ENCODE assay signal across 1 cellular context in the genomic region with DNA sequence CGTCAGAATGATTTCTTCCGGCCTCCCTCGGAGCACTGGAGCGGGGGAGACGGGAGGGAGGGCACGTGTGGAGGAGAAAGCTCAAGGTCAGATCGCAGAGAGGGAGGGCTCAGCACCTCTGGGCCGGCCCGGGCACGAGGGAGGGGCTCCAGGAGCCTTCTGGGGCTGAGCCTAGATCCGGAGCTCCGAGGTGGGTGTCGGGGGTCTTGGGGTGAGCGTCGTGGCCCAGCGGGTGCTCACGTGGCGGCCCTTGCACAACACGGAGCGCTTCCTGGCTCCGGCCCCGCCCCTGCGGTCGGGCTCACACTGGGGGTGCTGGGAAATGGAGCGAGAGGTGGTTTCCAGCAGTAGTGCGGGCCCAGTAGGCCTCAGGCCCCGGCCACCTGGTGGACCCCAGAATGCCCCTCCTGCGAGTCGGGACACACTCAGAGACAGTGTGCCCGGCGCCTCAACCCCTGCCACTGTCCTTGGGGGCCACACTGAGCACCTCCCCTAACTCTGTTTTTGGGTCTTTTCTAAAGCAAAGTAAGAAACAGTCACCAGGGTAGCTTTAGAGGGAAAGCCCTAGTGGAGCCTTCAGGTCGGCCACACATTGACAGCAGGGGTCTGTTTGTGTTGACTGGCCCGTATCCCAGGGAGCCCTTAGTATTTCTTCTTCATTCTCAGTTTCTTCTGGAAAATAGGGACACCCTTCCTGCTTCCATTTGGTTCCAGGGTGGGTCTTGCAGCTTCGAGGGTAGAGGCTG.
A peak's percentile ranks its signal among the peaks of the same experiment; 100 is the strongest.
TF ChIP-seq lines count a peak whose summit lies in the region.

No MANE protein-coding gene starts in this region.

TF ChIP-seq in HepG2, 621 proteins besides CTCF, POLR2A, EP300 and RAD21 (continued from another document and continues in another):
- TF ChIP-seq, protein P1, sequence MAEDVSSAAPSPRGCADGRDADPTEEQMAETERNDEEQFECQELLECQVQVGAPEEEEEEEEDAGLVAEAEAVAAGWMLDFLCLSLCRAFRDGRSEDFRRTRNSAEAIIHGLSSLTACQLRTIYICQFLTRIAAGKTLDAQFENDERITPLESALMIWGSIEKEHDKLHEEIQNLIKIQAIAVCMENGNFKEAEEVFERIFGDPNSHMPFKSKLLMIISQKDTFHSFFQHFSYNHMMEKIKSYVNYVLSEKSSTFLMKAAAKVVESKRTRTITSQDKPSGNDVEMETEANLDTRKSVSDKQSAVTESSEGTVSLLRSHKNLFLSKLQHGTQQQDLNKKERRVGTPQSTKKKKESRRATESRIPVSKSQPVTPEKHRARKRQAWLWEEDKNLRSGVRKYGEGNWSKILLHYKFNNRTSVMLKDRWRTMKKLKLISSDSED (CRISPR knock-in tag; IDR thresholded peaks at IDR 0.05): no peak
- TF ChIP-seq ZEB1 (IDR thresholded peaks at IDR 0.05; ENCODE audit: insufficient replicate concordance, low read depth) (no peak), ZNF441 (CRISPR knock-in tag; IDR thresholded peaks at IDR 0.05; ENCODE audit: borderline replicate concordance) (no peak), HNRNPH1 (optimal IDR thresholded peaks at IDR 0.05; ENCODE audit: low read depth, low read length) (no peak), TBL1XR1 (IDR thresholded peaks at IDR 0.05; ENCODE audit: borderline replicate concordance, low read length, partially characterized antibody) (no peak), NFKBIZ (CRISPR knock-in tag; IDR thresholded peaks at IDR 0.05) (no peak), NR2F6 (IDR thresholded peaks at IDR 0.05) (no peak), NR2F6 (CRISPR knock-in tag; IDR thresholded peaks at IDR 0.05) (peak; percentile 56; the same call in 1 of the 2 replicates), ZNF451 (CRISPR knock-in tag; IDR thresholded peaks at IDR 0.05) (peak; percentile 88; the same call in 1 of the 2 replicates), FOXC1 (CRISPR knock-in tag; IDR thresholded peaks at IDR 0.05; ENCODE audit: borderline replicate concordance) (peak; percentile 64; the same call in 1 of the 2 replicates), KLF13 (CRISPR knock-in tag; IDR thresholded peaks at IDR 0.05) (no peak; the same call in 1 of the 2 replicates), SRF (IDR thresholded peaks at IDR 0.05; ENCODE audit: low read depth, low read length) (no peak), ZNF510 (CRISPR knock-in tag; IDR thresholded peaks at IDR 0.05; ENCODE audit: low read depth) (no peak), JUNB (CRISPR knock-in tag; IDR thresholded peaks at IDR 0.05; ENCODE audit: borderline replicate concordance) (no peak), ZNF331 (CRISPR knock-in tag; IDR thresholded peaks at IDR 0.05) (no peak; the same call in 1 of the 2 replicates), GABPA (IDR thresholded peaks at IDR 0.05; ENCODE audit: low read depth, low read length) (no peak), GABPA (CRISPR knock-in tag; IDR thresholded peaks at IDR 0.05; ENCODE audit: low read depth) (no peak), ZBTB8A (CRISPR knock-in tag; IDR thresholded peaks at IDR 0.05; ENCODE audit: borderline replicate concordance, low read depth) (no peak), ZNF225 (CRISPR knock-in tag; IDR thresholded peaks at IDR 0.05) (peak; percentile 47; the same call in 1 of the 2 replicates), JUND (CRISPR knock-in tag; IDR thresholded peaks at IDR 0.05) (no peak; the same call in 1 of the 2 replicates), MYC (CRISPR knock-in tag; IDR thresholded peaks at IDR 0.05; ENCODE audit: borderline replicate concordance) (peak; percentile 83), ZNF569 (CRISPR knock-in tag; IDR thresholded peaks at IDR 0.05; ENCODE audit: borderline replicate concordance) (no peak), AGO2 (optimal IDR thresholded peaks at IDR 0.05; ENCODE audit: low read depth, low read length) (peak; percentile 70), ZNF782 (CRISPR knock-in tag; IDR thresholded peaks at IDR 0.05; ENCODE audit: borderline replicate concordance) (no peak), KDM5B (CRISPR knock-in tag; IDR thresholded peaks at IDR 0.05; ENCODE audit: borderline replicate concordance) (peak; percentile 87; the same call in 1 of the 2 replicates), CAMTA2 (CRISPR knock-in tag; IDR thresholded peaks at IDR 0.05; ENCODE audit: borderline replicate concordance) (no peak), ZFP1 (CRISPR knock-in tag; IDR thresholded peaks at IDR 0.05) (no peak), MAFK (conservative IDR thresholded peaks at IDR 0.05 in 1 of 2, IDR thresholded peaks at IDR 0.05 in 1 of 2; ENCODE audit: low read length in 2 of 2) (no peak), GATAD1 (CRISPR knock-in tag; IDR thresholded peaks at IDR 0.05) (no peak), ZNF234 (CRISPR knock-in tag; conservative IDR thresholded peaks at IDR 0.05) (no peak; the same call in 1 of the 2 replicates), PTBP1 (IDR thresholded peaks at IDR 0.05; ENCODE audit: low read depth, low read length, poor library complexity, severe bottlenecking) (no peak), ZFP62 (CRISPR knock-in tag; IDR thresholded peaks at IDR 0.05) (no peak), TGIF2 (CRISPR knock-in tag; IDR thresholded peaks at IDR 0.05) (0 out of 2 replicates have a peak, but pooled peaks have one; percentile 9), SALL1 (CRISPR knock-in tag; IDR thresholded peaks at IDR 0.05) (peak; percentile 76), SCMH1 (CRISPR knock-in tag; IDR thresholded peaks at IDR 0.05; ENCODE audit: borderline replicate concordance) (no peak), ZSCAN9 (CRISPR knock-in tag; IDR thresholded peaks at IDR 0.05; ENCODE audit: borderline replicate concordance) (peak; percentile 76), KLF9 (CRISPR knock-in tag; IDR thresholded peaks at IDR 0.05; ENCODE audit: low read depth) (peak; percentile 74; the same call in 1 of the 2 replicates), ZSCAN12 (CRISPR knock-in tag; IDR thresholded peaks at IDR 0.05) (no peak), RBAK (CRISPR knock-in tag; IDR thresholded peaks at IDR 0.05) (no peak)
- TF ChIP-seq, protein P2, sequence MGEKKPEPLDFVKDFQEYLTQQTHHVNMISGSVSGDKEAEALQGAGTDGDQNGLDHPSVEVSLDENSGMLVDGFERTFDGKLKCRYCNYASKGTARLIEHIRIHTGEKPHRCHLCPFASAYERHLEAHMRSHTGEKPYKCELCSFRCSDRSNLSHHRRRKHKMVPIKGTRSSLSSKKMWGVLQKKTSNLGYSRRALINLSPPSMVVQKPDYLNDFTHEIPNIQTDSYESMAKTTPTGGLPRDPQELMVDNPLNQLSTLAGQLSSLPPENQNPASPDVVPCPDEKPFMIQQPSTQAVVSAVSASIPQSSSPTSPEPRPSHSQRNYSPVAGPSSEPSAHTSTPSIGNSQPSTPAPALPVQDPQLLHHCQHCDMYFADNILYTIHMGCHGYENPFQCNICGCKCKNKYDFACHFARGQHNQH (CRISPR knock-in tag; IDR thresholded peaks at IDR 0.05): peak; percentile 43; the same call in 1 of the 2 replicates
- TF ChIP-seq, protein P3, sequence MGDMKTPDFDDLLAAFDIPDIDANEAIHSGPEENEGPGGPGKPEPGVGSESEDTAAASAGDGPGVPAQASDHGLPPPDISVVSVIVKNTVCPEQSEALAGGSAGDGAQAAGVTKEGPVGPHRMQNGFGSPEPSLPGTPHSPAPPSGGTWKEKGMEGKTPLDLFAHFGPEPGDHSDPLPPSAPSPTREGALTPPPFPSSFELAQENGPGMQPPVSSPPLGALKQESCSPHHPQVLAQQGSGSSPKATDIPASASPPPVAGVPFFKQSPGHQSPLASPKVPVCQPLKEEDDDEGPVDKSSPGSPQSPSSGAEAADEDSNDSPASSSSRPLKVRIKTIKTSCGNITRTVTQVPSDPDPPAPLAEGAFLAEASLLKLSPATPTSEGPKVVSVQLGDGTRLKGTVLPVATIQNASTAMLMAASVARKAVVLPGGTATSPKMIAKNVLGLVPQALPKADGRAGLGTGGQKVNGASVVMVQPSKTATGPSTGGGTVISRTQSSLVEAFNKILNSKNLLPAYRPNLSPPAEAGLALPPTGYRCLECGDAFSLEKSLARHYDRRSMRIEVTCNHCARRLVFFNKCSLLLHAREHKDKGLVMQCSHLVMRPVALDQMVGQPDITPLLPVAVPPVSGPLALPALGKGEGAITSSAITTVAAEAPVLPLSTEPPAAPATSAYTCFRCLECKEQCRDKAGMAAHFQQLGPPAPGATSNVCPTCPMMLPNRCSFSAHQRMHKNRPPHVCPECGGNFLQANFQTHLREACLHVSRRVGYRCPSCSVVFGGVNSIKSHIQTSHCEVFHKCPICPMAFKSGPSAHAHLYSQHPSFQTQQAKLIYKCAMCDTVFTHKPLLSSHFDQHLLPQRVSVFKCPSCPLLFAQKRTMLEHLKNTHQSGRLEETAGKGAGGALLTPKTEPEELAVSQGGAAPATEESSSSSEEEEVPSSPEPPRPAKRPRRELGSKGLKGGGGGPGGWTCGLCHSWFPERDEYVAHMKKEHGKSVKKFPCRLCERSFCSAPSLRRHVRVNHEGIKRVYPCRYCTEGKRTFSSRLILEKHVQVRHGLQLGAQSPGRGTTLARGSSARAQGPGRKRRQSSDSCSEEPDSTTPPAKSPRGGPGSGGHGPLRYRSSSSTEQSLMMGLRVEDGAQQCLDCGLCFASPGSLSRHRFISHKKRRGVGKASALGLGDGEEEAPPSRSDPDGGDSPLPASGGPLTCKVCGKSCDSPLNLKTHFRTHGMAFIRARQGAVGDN (CRISPR knock-in tag; IDR thresholded peaks at IDR 0.05): peak; percentile 98
- TF ChIP-seq, protein P4, sequence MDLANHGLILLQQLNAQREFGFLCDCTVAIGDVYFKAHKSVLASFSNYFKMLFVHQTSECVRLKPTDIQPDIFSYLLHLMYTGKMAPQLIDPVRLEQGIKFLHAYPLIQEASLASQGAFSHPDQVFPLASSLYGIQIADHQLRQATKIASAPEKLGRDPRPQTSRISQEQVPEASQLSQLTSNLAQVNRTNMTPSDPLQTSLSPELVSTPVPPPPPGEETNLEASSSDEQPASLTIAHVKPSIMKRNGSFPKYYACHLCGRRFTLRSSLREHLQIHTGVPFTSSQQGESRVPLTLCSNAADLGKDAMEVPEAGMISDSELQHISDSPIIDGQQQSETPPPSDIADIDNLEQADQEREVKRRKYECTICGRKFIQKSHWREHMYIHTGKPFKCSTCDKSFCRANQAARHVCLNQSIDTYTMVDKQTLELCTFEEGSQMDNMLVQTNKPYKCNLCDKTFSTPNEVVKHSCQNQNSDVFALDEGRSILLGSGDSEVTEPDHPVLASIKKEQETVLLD (CRISPR knock-in tag; IDR thresholded peaks at IDR 0.05; ENCODE audit: low read depth): no peak
- TF ChIP-seq, protein P5, sequence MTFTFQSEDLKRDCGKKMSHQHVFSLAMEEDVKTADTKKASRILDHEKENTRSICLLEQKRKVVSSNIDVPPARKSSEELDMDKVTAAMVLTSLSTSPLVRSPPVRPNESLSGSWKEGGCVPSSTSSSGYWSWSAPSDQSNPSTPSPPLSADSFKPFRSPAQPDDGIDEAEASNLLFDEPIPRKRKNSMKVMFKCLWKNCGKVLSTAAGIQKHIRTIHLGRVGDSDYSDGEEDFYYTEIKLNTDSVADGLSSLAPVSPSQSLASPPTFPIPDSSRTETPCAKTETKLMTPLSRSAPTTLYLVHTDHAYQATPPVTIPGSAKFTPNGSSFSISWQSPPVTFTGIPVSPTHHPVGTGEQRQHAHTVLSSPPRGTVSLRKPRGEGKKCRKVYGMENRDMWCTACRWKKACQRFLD (CRISPR knock-in tag; IDR thresholded peaks at IDR 0.05; ENCODE audit: borderline replicate concordance): 0 out of 2 replicates have a peak, but pooled peaks have one; percentile 72
- TF ChIP-seq, protein P6, sequence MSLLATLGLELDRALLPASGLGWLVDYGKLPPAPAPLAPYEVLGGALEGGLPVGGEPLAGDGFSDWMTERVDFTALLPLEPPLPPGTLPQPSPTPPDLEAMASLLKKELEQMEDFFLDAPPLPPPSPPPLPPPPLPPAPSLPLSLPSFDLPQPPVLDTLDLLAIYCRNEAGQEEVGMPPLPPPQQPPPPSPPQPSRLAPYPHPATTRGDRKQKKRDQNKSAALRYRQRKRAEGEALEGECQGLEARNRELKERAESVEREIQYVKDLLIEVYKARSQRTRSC (CRISPR knock-in tag; IDR thresholded peaks at IDR 0.05; ENCODE audit: low read depth): no peak
- TF ChIP-seq, protein P7, sequence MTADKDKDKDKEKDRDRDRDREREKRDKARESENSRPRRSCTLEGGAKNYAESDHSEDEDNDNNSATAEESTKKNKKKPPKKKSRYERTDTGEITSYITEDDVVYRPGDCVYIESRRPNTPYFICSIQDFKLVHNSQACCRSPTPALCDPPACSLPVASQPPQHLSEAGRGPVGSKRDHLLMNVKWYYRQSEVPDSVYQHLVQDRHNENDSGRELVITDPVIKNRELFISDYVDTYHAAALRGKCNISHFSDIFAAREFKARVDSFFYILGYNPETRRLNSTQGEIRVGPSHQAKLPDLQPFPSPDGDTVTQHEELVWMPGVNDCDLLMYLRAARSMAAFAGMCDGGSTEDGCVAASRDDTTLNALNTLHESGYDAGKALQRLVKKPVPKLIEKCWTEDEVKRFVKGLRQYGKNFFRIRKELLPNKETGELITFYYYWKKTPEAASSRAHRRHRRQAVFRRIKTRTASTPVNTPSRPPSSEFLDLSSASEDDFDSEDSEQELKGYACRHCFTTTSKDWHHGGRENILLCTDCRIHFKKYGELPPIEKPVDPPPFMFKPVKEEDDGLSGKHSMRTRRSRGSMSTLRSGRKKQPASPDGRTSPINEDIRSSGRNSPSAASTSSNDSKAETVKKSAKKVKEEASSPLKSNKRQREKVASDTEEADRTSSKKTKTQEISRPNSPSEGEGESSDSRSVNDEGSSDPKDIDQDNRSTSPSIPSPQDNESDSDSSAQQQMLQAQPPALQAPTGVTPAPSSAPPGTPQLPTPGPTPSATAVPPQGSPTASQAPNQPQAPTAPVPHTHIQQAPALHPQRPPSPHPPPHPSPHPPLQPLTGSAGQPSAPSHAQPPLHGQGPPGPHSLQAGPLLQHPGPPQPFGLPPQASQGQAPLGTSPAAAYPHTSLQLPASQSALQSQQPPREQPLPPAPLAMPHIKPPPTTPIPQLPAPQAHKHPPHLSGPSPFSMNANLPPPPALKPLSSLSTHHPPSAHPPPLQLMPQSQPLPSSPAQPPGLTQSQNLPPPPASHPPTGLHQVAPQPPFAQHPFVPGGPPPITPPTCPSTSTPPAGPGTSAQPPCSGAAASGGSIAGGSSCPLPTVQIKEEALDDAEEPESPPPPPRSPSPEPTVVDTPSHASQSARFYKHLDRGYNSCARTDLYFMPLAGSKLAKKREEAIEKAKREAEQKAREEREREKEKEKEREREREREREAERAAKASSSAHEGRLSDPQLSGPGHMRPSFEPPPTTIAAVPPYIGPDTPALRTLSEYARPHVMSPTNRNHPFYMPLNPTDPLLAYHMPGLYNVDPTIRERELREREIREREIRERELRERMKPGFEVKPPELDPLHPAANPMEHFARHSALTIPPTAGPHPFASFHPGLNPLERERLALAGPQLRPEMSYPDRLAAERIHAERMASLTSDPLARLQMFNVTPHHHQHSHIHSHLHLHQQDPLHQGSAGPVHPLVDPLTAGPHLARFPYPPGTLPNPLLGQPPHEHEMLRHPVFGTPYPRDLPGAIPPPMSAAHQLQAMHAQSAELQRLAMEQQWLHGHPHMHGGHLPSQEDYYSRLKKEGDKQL (CRISPR knock-in tag; IDR thresholded peaks at IDR 0.05; ENCODE audit: low read depth): no peak
- TF ChIP-seq, protein P8, sequence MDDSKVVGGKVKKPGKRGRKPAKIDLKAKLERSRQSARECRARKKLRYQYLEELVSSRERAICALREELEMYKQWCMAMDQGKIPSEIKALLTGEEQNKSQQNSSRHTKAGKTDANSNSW (CRISPR knock-in tag; IDR thresholded peaks at IDR 0.05; ENCODE audit: borderline replicate concordance): peak; percentile 66; the same call in 1 of the 2 replicates
- TF ChIP-seq, protein P9, sequence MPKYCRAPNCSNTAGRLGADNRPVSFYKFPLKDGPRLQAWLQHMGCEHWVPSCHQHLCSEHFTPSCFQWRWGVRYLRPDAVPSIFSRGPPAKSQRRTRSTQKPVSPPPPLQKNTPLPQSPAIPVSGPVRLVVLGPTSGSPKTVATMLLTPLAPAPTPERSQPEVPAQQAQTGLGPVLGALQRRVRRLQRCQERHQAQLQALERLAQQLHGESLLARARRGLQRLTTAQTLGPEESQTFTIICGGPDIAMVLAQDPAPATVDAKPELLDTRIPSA (CRISPR knock-in tag; IDR thresholded peaks at IDR 0.05; ENCODE audit: borderline replicate concordance): 0 out of 2 replicates have a peak, but pooled peaks have one; percentile 25
